In the genomic region with DNA sequence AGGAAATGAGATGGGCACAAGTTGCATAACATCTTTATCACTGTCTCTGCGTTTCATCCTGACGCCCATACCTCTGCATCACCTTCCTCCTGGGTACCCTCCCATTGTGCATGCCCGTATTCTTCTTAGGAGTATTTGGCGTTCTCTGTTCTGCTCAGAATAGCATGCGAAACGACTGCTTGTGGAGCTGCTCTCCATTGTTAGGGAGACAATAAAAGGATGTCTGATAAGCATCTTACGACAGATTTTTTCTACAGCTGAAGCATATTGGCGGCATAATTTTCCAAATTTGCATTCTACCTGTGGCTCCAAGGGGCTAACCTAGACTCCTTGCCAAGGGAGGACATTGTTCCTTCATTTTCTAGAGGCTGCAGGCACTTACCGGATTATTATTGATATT, we compare ENCODE assay signal across 1 cellular context.
TF ChIP-seq lines count a peak whose summit lies in the region.

No MANE protein-coding gene starts in this region.

TF ChIP-seq in A549, 52 proteins besides CTCF, POLR2A, EP300 and RAD21 (continued from another document):
- TF ChIP-seq, protein P1, sequence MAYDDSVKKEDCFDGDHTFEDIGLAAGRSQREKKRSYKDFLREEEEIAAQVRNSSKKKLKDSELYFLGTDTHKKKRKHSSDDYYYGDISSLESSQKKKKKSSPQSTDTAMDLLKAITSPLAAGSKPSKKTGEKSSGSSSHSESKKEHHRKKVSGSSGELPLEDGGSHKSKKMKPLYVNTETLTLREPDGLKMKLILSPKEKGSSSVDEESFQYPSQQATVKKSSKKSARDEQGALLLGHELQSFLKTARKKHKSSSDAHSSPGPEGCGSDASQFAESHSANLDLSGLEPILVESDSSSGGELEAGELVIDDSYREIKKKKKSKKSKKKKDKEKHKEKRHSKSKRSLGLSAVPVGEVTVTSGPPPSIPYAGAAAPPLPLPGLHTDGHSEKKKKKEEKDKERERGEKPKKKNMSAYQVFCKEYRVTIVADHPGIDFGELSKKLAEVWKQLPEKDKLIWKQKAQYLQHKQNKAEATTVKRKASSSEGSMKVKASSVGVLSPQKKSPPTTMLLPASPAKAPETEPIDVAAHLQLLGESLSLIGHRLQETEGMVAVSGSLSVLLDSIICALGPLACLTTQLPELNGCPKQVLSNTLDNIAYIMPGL (CRISPR knock-in tag; IDR thresholded peaks at IDR 0.05; ENCODE audit: borderline replicate concordance): no peak
- TF ChIP-seq HEYL (CRISPR knock-in tag; IDR thresholded peaks at IDR 0.05): no peak
- no peak for TF ChIP-seq ZSCAN20 (CRISPR knock-in tag; IDR thresholded peaks at IDR 0.05)
- no peak for TF ChIP-seq JUNB (IDR thresholded peaks at IDR 0.05)
- TF ChIP-seq RFX5 (IDR thresholded peaks at IDR 0.05): no peak
- no peak for TF ChIP-seq TP53 (CRISPR knock-in tag; IDR thresholded peaks at IDR 0.05)
- TF ChIP-seq CBX2 (IDR thresholded peaks at IDR 0.05; ENCODE audit: borderline replicate concordance, low read depth): no peak
- no peak for TF ChIP-seq EHF (CRISPR knock-in tag; IDR thresholded peaks at IDR 0.05)
- TF ChIP-seq NPAS2 (CRISPR knock-in tag; IDR thresholded peaks at IDR 0.05; ENCODE audit: borderline replicate concordance): no peak
- TF ChIP-seq HOXB13 (CRISPR knock-in tag; IDR thresholded peaks at IDR 0.05; ENCODE audit: low read depth): no peak
